Comparison of ENCODE assay signal across 11 cellular contexts in genomic region chr9:34256104-34256503, GRCh38.
A peak's percentile ranks its signal among the peaks of the same experiment; 100 is the strongest.
DNase-seq lines count a peak whose midpoint lies in the region; ATAC-seq, FAIRE-seq and TF ChIP-seq lines count a peak whose summit lies in the region.
"Had no signal": no experiment of that assay in that cellular context is flagged by ENCODE, and none has a peak within 500 bp of the region (broad histone marks: within the 10 kb centered on the region; RNA-seq: fewer than 3 reads in every experiment).

No MANE protein-coding gene starts in this region.

- ATAC-seq in CD4-positive, alpha-beta T cell (ENCODE audit: poor library complexity) = peak; percentile 25
- peak; percentile 42; the same call in 2 of the 3 replicates for ATAC-seq in GM12878
- ATAC-seq in natural killer cell = no peak
- ATAC-seq: body of pancreas had no signal

- TF ChIP-seq RAD21 in Ishikawa (IDR thresholded peaks at IDR 0.05; ENCODE audit: low read depth) (peak; percentile 27; the same call in 1 of the 2 replicates), GM12878 (IDR thresholded peaks at IDR 0.05; ENCODE audit: insufficient read depth, low read depth, low read length) (0 out of 2 replicates have a peak, but pooled peaks have one; percentile 14)

- H3K4me1 ChIP-seq in GM12878 (ENCODE audit: control insufficient read depth, insufficient read depth, low read length) = no peaks in the 10 kb centered on the region

- H3K36me3 ChIP-seq in GM12878 (ENCODE audit: control insufficient read depth in 2 of 2, insufficient read depth in 2 of 2, low read length in 1 of 2) = peaks cover 15 to 20% of the 10 kb centered on the region in 2 experiments

- H3K27ac Mint-ChIP-seq in CD4-positive, alpha-beta T cell = peak overlapping the region; percentile 73
- no peak overlapping the region for H3K27ac Mint-ChIP-seq in natural killer cell
- H3K27ac Mint-ChIP-seq: memory B cell had no signal

- WGBS in GM12878 (ENCODE audit: insufficient coverage, insufficient replicate concordance, low lambda C conversion rate, missing lambda C conversion rate) = 65% methylated on average over 6 of the region's 6 CpGs

- TF ChIP-seq POLR2A in GM12878 (IDR thresholded peaks at IDR 0.05; ENCODE audit: low read depth, low read length) = no peak

- H3K4me2 ChIP-seq in GM12878 (ENCODE audit: control insufficient read depth, insufficient read depth) = no peak overlapping the region

- no peak overlapping the region for H3K4me3 ChIP-seq in GM12878
- H3K4me3 ChIP-seq: body of pancreas had no signal

- no peaks in the 10 kb centered on the region for H3K9me3 Mint-ChIP-seq in CD4-positive, alpha-beta T cell
- H3K9me3 Mint-ChIP-seq in natural killer cell = no peaks in the 10 kb centered on the region
- H3K9me3 Mint-ChIP-seq: memory B cell had no signal

- no peak for TF ChIP-seq EP300 in Ishikawa (IDR thresholded peaks at IDR 0.05; ENCODE audit: borderline replicate concordance)
- TF ChIP-seq EP300 in GM12878 (IDR thresholded peaks at IDR 0.05; ENCODE audit: borderline replicate concordance in 1 of 2, control insufficient read depth in 1 of 2, low read depth in 2 of 2, low read length in 2 of 2) = no peak

- no peak overlapping the region for H3K4me3 Mint-ChIP-seq in CD4-positive, alpha-beta T cell
- no peak overlapping the region for H3K4me3 Mint-ChIP-seq in natural killer cell
- H3K4me3 Mint-ChIP-seq: memory B cell had no signal

- POLR2A ChIA-PET in CD4-positive, alpha-beta T cell (lab: Charles Lee) = no interaction called here
- POLR2A ChIA-PET in GM12878 (lab: Charles Lee) = interaction anchor here (0.6 kb wide), 1 partner anchor 1937 kb away, joined by 3 read pairs; no protein-coding TSS in a partner anchor

- in situ Hi-C loops in GM12878 (cut with MboI) = no loop called here

- H3K79me2 ChIP-seq in GM12878 (ENCODE audit: control insufficient read depth, insufficient read depth, low read length) = no peaks in the 10 kb centered on the region

- TF ChIP-seq CTCF in CD4-positive, alpha-beta T cell (IDR thresholded peaks at IDR 0.05) = no peak
- TF ChIP-seq CTCF in GM12878 (IDR thresholded peaks at IDR 0.05 in 2 of 3, conservative IDR thresholded peaks at IDR 0.05 in 1 of 3; ENCODE audit: control insufficient read depth in 2 of 3, extremely low read depth in 1 of 3, insufficient read depth in 1 of 3, low read depth in 3 of 3, low read length in 3 of 3) (peak; percentile 22 to 29 (median 26); a peak in 3 of 6 replicates), natural killer cell (IDR thresholded peaks at IDR 0.05) (no peak)

- no peak overlapping the region for H3K27ac ChIP-seq in CD4-positive, alpha-beta T cell (ENCODE audit: low read depth, low read length)
- no peak overlapping the region for H3K27ac ChIP-seq in GM12878 (ENCODE audit: control insufficient read depth, insufficient read depth)

- no TSS peak for BruUV-seq in GM12878 (replicated peaks; lab: Mats Ljungman, UMichigan)

- SMC1A ChIA-PET in GM12878 (lab: Charles Lee; ENCODE audit: uncharacterized antibody, unreplicated experiment) = interaction anchor here (0.6 to 1.1 kb wide), 2 partner anchors 72 to 210 kb away, joined by 3 read pairs; no protein-coding TSS in a partner anchor

- RAD21 ChIA-PET in GM12878 (lab: Charles Lee; ENCODE audit: unreplicated experiment) = interaction anchor here (1.2 kb wide), 1 partner anchor 79 kb away, joined by 4 read pairs; no protein-coding TSS in a partner anchor

- peaks cover 25% of the 10 kb centered on the region for H3K4me1 Mint-ChIP-seq in CD4-positive, alpha-beta T cell (ENCODE audit: low read depth)
- no peaks in the 10 kb centered on the region for H3K4me1 Mint-ChIP-seq in natural killer cell
- H3K4me1 Mint-ChIP-seq: memory B cell had no signal

- H4K20me1 ChIP-seq in GM12878 (ENCODE audit: control insufficient read depth, insufficient read depth) = no peaks in the 10 kb centered on the region

- intact Hi-C loops in CD4-positive, alpha-beta T cell (cut with DNase I, micrococcal nuclease) = loop anchor here (1.0 to 5.0 kb wide), 2 partner anchors 71 to 123 kb away; partner anchors contain the start of genes KIF24 (in 1 of the 2) and NUDT2 (in 1 of the 2)
- intact Hi-C loops in GM12878 (cut with micrococcal nuclease; ENCODE audit: unreplicated experiment) (no loop called here), natural killer cell (cut with micrococcal nuclease) (no loop called here)

- no peak overlapping the region for H3K9ac ChIP-seq in GM12878 (ENCODE audit: control insufficient read depth, insufficient read depth, low read length)

- CTCF ChIA-PET in CD4-positive, alpha-beta T cell (lab: Charles Lee) = interaction anchor here (0.7 kb wide), 1 partner anchor 123 kb away, joined by 3 read pairs; no protein-coding TSS in a partner anchor
- CTCF ChIA-PET in GM12878 (lab: Yijun Ruan, JAX) = interaction anchor here (0.8 to 1.1 kb wide), 3 partner anchors 21 to 182 kb away, joined by 3 to 4 read pairs (median 4); no protein-coding TSS in a partner anchor

- H3K36me3 Mint-ChIP-seq in CD4-positive, alpha-beta T cell (ENCODE audit: low read depth) = peaks cover 22% of the 10 kb centered on the region
- no peaks in the 10 kb centered on the region for H3K36me3 Mint-ChIP-seq in natural killer cell

- FAIRE-seq in GM12878 (lab: Jason Lieb, UNC) = no peak
- no peak for FAIRE-seq in urothelium cell line (lab: Jason Lieb, UNC)

- no peaks in the 10 kb centered on the region for H3K27me3 ChIP-seq in CD4-positive, alpha-beta T cell (ENCODE audit: control insufficient read depth, insufficient read depth, low read length)
- no peaks in the 10 kb centered on the region for H3K27me3 ChIP-seq in GM12878 (replicated peaks in 1 of 2; ENCODE audit: control insufficient read depth in 2 of 2, insufficient read depth in 2 of 2, low read length in 1 of 2)
- H3K27me3 ChIP-seq: body of pancreas had no signal

- no peaks in the 10 kb centered on the region for H3K9me3 ChIP-seq in CD4-positive, alpha-beta T cell (ENCODE audit: control insufficient read depth, low read length)
- H3K9me3 ChIP-seq in GM12878 (replicated peaks; ENCODE audit: control insufficient read depth, insufficient read depth, low read length) = no peaks in the 10 kb centered on the region
- H3K9me3 ChIP-seq: body of pancreas had no signal

- DNase-seq in CD4-positive, alpha-beta T cell = peak in 1 of 10 experiments; percentile 6
- DNase-seq in GM12878 (ENCODE audit: low read depth, low spot score) = no peak
- DNase-seq in lung microvascular endothelial cell (ENCODE audit: low read depth in 2 of 2) = peak; percentile 41 to 46
- no peak for DNase-seq in activated CD4-positive, alpha-beta T cell treated with anti-CD3 and anti-CD28 coated beads, Interleukin-2, amount 50 U/mL, for 4 hours
- DNase-seq in natural killer cell = no peak
- DNase-seq in cerebellar cortex (ENCODE audit: low spot score) = no peak
- DNase-seq in urothelium cell line (ENCODE audit: low spot score) = no peak
- DNase-seq: NCI-H1436 treated with DMSO at 0.1 percent for 48 hours had no signal

- H2AFZ ChIP-seq in GM12878 (ENCODE audit: control insufficient read depth, low read depth, low read length) = no peak overlapping the region

- no peaks in the 10 kb centered on the region for H3K27me3 Mint-ChIP-seq in CD4-positive, alpha-beta T cell
- H3K27me3 Mint-ChIP-seq in natural killer cell (ENCODE audit: low read depth in 2 of 2) = no peaks in the 10 kb centered on the region
- H3K27me3 Mint-ChIP-seq: memory B cell had no signal

TF ChIP-seq in Ishikawa, 13 proteins besides CTCF, POLR2A, EP300 and RAD21 (continues in another document):
- no peak for TF ChIP-seq TAF1 (IDR thresholded peaks at IDR 0.05; ENCODE audit: low read depth)
- TF ChIP-seq TCF12 (IDR thresholded peaks at IDR 0.05; ENCODE audit: low read depth) = no peak
- no peak for TF ChIP-seq TEAD4 (IDR thresholded peaks at IDR 0.05)
- no peak for TF ChIP-seq ZBTB7A (IDR thresholded peaks at IDR 0.05; ENCODE audit: low read depth)
- TF ChIP-seq YY1 (IDR thresholded peaks at IDR 0.05; ENCODE audit: low read depth) = no peak
- TF ChIP-seq EGR1 (IDR thresholded peaks at IDR 0.05) = no peak
- TF ChIP-seq FOXM1 (IDR thresholded peaks at IDR 0.05; ENCODE audit: borderline replicate concordance, low read depth) = no peak
- TF ChIP-seq NFIC (IDR thresholded peaks at IDR 0.05) = no peak
- no peak for TF ChIP-seq CEBPB (IDR thresholded peaks at IDR 0.05)

TF ChIP-seq in GM12878, 131 proteins besides CTCF, POLR2A, EP300 and RAD21:
- TF ChIP-seq ZNF217 (IDR thresholded peaks at IDR 0.05) (no peak), SMC3 (IDR thresholded peaks at IDR 0.05; ENCODE audit: borderline replicate concordance, low read length) (peak; percentile 8; the same call in 1 of the 2 replicates)

Comparison
In these comparisons a context has a peak if more than half of its experiments do, and no peak if none do; other contexts are left out.
1. ATAC-seq: peak in CD4-positive, alpha-beta T cell (single experiment) and GM12878 (single experiment); none in natural killer cell (0 of 3).
2. DNase-seq: peak in lung microvascular endothelial cell (2 of 2); none in GM12878 (single experiment), activated CD4-positive, alpha-beta T cell treated with anti-CD3 and anti-CD28 coated beads, Interleukin-2, amount 50 U/mL, for 4 hours (0 of 2), natural killer cell (single experiment), cerebellar cortex (single experiment) and urothelium cell line (single experiment).
3. CTCF ChIP-seq: peak in GM12878 (3 of 3); none in CD4-positive, alpha-beta T cell (single experiment) and natural killer cell (single experiment).
4. intact Hi-C loops: an anchor here in CD4-positive, alpha-beta T cell (1.0 to 5.0 kb wide); none called in GM12878 and natural killer cell.